In genomic region chr2:2187196-2187595, GRCh38 we compare ENCODE assay signal across 1 cellular context.
TF ChIP-seq lines count a peak whose summit lies in the region.

No MANE protein-coding gene starts in this region.

TF ChIP-seq in HepG2, 621 proteins besides CTCF, POLR2A, EP300 and RAD21 (continued from another document):
- no peak for TF ChIP-seq ZNF646 (CRISPR knock-in tag; IDR thresholded peaks at IDR 0.05)
